Comparison of ENCODE assay signal across 15 cellular contexts in genomic region chr1:162855461-162856150, GRCh38. TPM values are rescaled to one million over a fixed set of nuclear protein-coding genes. Genes with fewer than 3 reads are reported as not detected.
DNase-seq lines count a peak whose midpoint lies in the region; ATAC-seq lines count a peak whose summit lies in the region.
"Had no signal": no experiment of that assay in that cellular context is flagged by ENCODE, and none has a peak within 500 bp of the region (broad histone marks: within the 10 kb centered on the region; RNA-seq: fewer than 3 reads in every experiment).

No MANE protein-coding gene starts in this region.

- H3K36me3 Mint-ChIP-seq in activated naive CD4-positive, alpha-beta T cell treated with anti-CD3 and anti-CD28 coated beads, Interleukin-2, amount 50 U/mL, for 72 hours: no peaks in the 10 kb centered on the region

- H2AFZ ChIP-seq in ACC112 (ENCODE audit: low read length, unreplicated experiment): no peak overlapping the region

- no peaks in the 10 kb centered on the region for H3K9me3 Mint-ChIP-seq in activated naive CD4-positive, alpha-beta T cell treated with anti-CD3 and anti-CD28 coated beads, Interleukin-2, amount 50 U/mL, for 72 hours
- H3K9me3 Mint-ChIP-seq: neural crest cell had no signal

- peak overlapping the region; percentile 98 for H3K27ac ChIP-seq in ACC112 (ENCODE audit: low read depth, low read length)
- H3K27ac ChIP-seq: body of pancreas had no signal

- peaks cover 55% of the 10 kb centered on the region for H3K4me1 ChIP-seq in ACC112 (ENCODE audit: control insufficient read depth, insufficient read depth, low read length, unreplicated experiment)
- H3K4me1 ChIP-seq: body of pancreas had no signal

- no peak for ATAC-seq in activated naive CD4-positive, alpha-beta T cell treated with anti-CD3 and anti-CD28 coated beads, Interleukin-2, amount 50 U/mL, for 72 hours
- no peak for ATAC-seq in Right ventricle myocardium superior (ENCODE audit: poor library complexity)
- ATAC-seq: body of pancreas had no signal

- no peaks in the 10 kb centered on the region for H3K79me2 ChIP-seq in ACC112 (ENCODE audit: control insufficient read depth, insufficient read depth, low read length, unreplicated experiment)

- peak overlapping the region; percentile 39 for H3K4me3 ChIP-seq in ACC112 (ENCODE audit: low read depth, low read length)
- H3K4me3 ChIP-seq: body of pancreas had no signal

- DNase-seq in LHCN-M2 (ENCODE audit: low read depth) (peak; percentile 81), astrocyte of the hippocampus (ENCODE audit: low read depth, low spot score) (peak; percentile 61), iris pigment epithelial cell (ENCODE audit: low read depth) (peak; percentile 79), COR-L47 (lab: John Stamatoyannopoulos, UW) (no peak), NCI-H146 treated with DMSO at 0.1 percent for 48 hours (lab: John Stamatoyannopoulos, UW; ENCODE audit: unreplicated experiment) (no peak), Right ventricle myocardium superior (no peak)
- DNase-seq in activated naive CD4-positive, alpha-beta T cell treated with anti-CD3 and anti-CD28 coated beads, Interleukin-2, amount 50 U/mL, for 72 hours (ENCODE audit: low spot score in 2 of 2): no peak
- DNase-seq: activated T-cell treated with anti-CD3 and anti-CD28 coated beads, Interleukin-2, amount 50 U/mL, for 48 hours; body of pancreas; DMS53 had no signal

- no peaks in the 10 kb centered on the region for H3K36me3 ChIP-seq in ACC112 (ENCODE audit: insufficient read depth, low read length)

- H3K27me3 ChIP-seq in ACC112 (ENCODE audit: insufficient read depth, low read length): no peaks in the 10 kb centered on the region
- H3K27me3 ChIP-seq: body of pancreas had no signal

- intact Hi-C loops in Right ventricle myocardium superior (cut with DNase I): loop anchor here (10.0 kb wide), 1 partner anchor 209 kb away; the partner anchor contains the start of gene RGS4

- H3K27ac Mint-ChIP-seq in activated naive CD4-positive, alpha-beta T cell treated with anti-CD3 and anti-CD28 coated beads, Interleukin-2, amount 50 U/mL, for 72 hours: no peak overlapping the region

RNA-seq across cellular contexts. Expression of gene CCDC190, which starts 5.4 kb away (rescaled TPM):
- total RNA-seq in LHCN-M2 (2014; rRNA removed) (11.0 and 13.9 TPM in 2 replicates), Right ventricle myocardium superior (0.27 TPM)
- 1.4 TPM for polyA plus RNA-seq in LHCN-M2 (2012)
- total RNA-seq in activated naive CD4-positive, alpha-beta T cell treated with anti-CD3 and anti-CD28 coated beads, Interleukin-2, amount 50 U/mL, for 72 hours: not detected
- total RNA-seq: body of pancreas; lower leg skin; neural crest cell; T-helper 1 cell treated with Interleukin-12 subunit alpha and Interleukin-12 subunit beta and Interleukin-4 antibody, amounts not matched to agents 30 ng/mL and 1 ng/mL, for 36 hours had no signal
- polyA plus RNA-seq: AG04450 had no signal

Comparison
In these comparisons a context has a peak if more than half of its experiments do, and no peak if none do; other contexts are left out.
1. DNase-seq: peak in LHCN-M2 (single experiment), astrocyte of the hippocampus (single experiment) and iris pigment epithelial cell (single experiment); none in COR-L47 (single experiment), activated naive CD4-positive, alpha-beta T cell treated with anti-CD3 and anti-CD28 coated beads, Interleukin-2, amount 50 U/mL, for 72 hours (0 of 2), NCI-H146 treated with DMSO at 0.1 percent for 48 hours (single experiment) and Right ventricle myocardium superior (single experiment).